Comparison of ENCODE assay signal across 13 cellular contexts in genomic region chr5:149456597-149457392, GRCh38.
DNase-seq lines count a peak whose midpoint lies in the region; ATAC-seq and TF ChIP-seq lines count a peak whose summit lies in the region.
"Had no signal": no experiment of that assay in that cellular context is flagged by ENCODE, and none has a peak within 500 bp of the region (broad histone marks: within the 10 kb centered on the region; RNA-seq: fewer than 3 reads in every experiment).

No MANE protein-coding gene starts in this region.

- BruUV-seq in MCF 10A (replicated peaks; lab: Mats Ljungman, UMichigan) = no TSS peak
- BruUV-seq in mammary epithelial cell (replicated peaks; lab: Mats Ljungman, UMichigan) = no TSS peak

- peaks cover 13% of the 10 kb centered on the region for H3K4me1 Mint-ChIP-seq in MCF 10A (ENCODE audit: insufficient read depth, unreplicated experiment)

- CTCF ChIA-PET in MCF 10A (lab: Yijun Ruan, JAX) = interaction anchor here (0.7 to 1.8 kb wide), 5 partner anchors 9 to 315 kb away, joined by 3 to 5 read pairs (median 5); no protein-coding TSS in a partner anchor
- CTCF ChIA-PET in mammary epithelial cell (lab: Charles Lee; ENCODE audit: low non-redundant PET) = no interaction called here
- CTCF ChIA-PET in HEK293T (lab: Yijun Ruan, JAX) = no interaction called here

- intact Hi-C loops in MCF 10A (cut with micrococcal nuclease) = no loop called here
- intact Hi-C loops in mammary epithelial cell (cut with micrococcal nuclease) = no loop called here
- intact Hi-C loops in vagina (cut with DNase I) = no loop called here

- H3K79me2 ChIP-seq in mammary epithelial cell (ENCODE audit: insufficient read depth, low read length) = no peaks in the 10 kb centered on the region

- H3K4me1 ChIP-seq in mammary epithelial cell (ENCODE audit: insufficient read depth, low read length) (peaks cover 36% of the 10 kb centered on the region), muscle layer of duodenum (ENCODE audit: control insufficient read depth in 1 of 2, insufficient read depth in 2 of 2, low read length in 2 of 2) (peaks cover 18 to 19% of the 10 kb centered on the region in 2 donors), vagina (peaks cover 33% of the 10 kb centered on the region)

- no peaks in the 10 kb centered on the region for H4K20me1 ChIP-seq in mammary epithelial cell (ENCODE audit: insufficient read depth, low read length)

- in situ Hi-C loops in mammary epithelial cell (cut with MboI; ENCODE audit: low sequenced_read_pairs in 2 of 2) = no loop called here

- no peaks in the 10 kb centered on the region for H3K36me3 Mint-ChIP-seq in MCF 10A (ENCODE audit: insufficient read depth, unreplicated experiment)
- H3K36me3 Mint-ChIP-seq: activated naive CD8-positive, alpha-beta T cell treated with anti-CD3 and anti-CD28 coated beads, Interleukin-2, amount 10 ng/mL, durations not matched to agents 7 days and 5 days had no signal

- ATAC-seq in HG02870 (IDR thresholded peaks at IDR 0.05; ENCODE audit: unreplicated experiment) = no peak

- H3K4me3 ChIP-seq in mammary epithelial cell (replicated peaks in 1 of 3; ENCODE audit: insufficient read depth in 1 of 3, low read depth in 2 of 3, low read length in 3 of 3) (no peak overlapping the region), muscle layer of duodenum (ENCODE audit: low read depth in 1 of 2, low read length in 2 of 2) (no peak overlapping the region), vagina (no peak overlapping the region)

- no peaks in the 10 kb centered on the region for H3K27me3 ChIP-seq in mammary epithelial cell (ENCODE audit: insufficient read depth, low read length)
- no peaks in the 10 kb centered on the region for H3K27me3 ChIP-seq in muscle layer of duodenum (ENCODE audit: low read depth, low read length)
- H3K27me3 ChIP-seq in vagina = no peaks in the 10 kb centered on the region

- no peak for DNase-seq in MCF 10A (ENCODE audit: unreplicated experiment)
- no peak for DNase-seq in mammary epithelial cell
- DNase-seq in glomerular visceral epithelial cell (ENCODE audit: extremely low spot score) = peak; percentile 61
- DNase-seq in vagina (ENCODE audit: extremely low spot score in 2 of 2) = no peak
- DNase-seq in stimulated activated CD4-positive, alpha-beta T cell treated with anti-CD3 and anti-CD28 coated beads, Interleukin-2, amount 100 ng/mL, for 24 hours = no peak
- no peak for DNase-seq in HEK293T (ENCODE audit: extremely low spot score)
- DNase-seq: activated naive CD8-positive, alpha-beta T cell treated with anti-CD3 and anti-CD28 coated beads, Interleukin-2, amount 10 ng/mL, durations not matched to agents 7 days and 5 days; NCI-H1417; stimulated activated CD4-positive, alpha-beta T cell treated with anti-CD3 and anti-CD28 coated beads, Interleukin-1b, Interleukin-23, amount 100 ng/mL, for 48 hours; stimulated activated naive CD4-positive, alpha-beta T cell had no signal

- no peaks in the 10 kb centered on the region for H3K27me3 Mint-ChIP-seq in MCF 10A (ENCODE audit: insufficient read depth, unreplicated experiment)

- no peak for TF ChIP-seq CTCF in MCF 10A (IDR thresholded peaks at IDR 0.05; ENCODE audit: unreplicated experiment)
- TF ChIP-seq CTCF in mammary epithelial cell (conservative IDR thresholded peaks at IDR 0.05 in 1 of 2, IDR thresholded peaks at IDR 0.05 in 1 of 2; ENCODE audit: extremely low read depth in 1 of 2, insufficient read depth in 1 of 2, low read depth in 1 of 2, low read length in 2 of 2) = no peak
- TF ChIP-seq CTCF in vagina (IDR thresholded peaks at IDR 0.05) = no peak

- dilution Hi-C loops in mammary epithelial cell (cut with HindIII; ENCODE audit: low sequenced_read_pairs) = no loop called here

- no peaks in the 10 kb centered on the region for H3K9me3 Mint-ChIP-seq in MCF 10A (ENCODE audit: unreplicated experiment)
- H3K9me3 Mint-ChIP-seq: activated naive CD8-positive, alpha-beta T cell treated with anti-CD3 and anti-CD28 coated beads, Interleukin-2, amount 10 ng/mL, durations not matched to agents 7 days and 5 days; T-helper 1 cell treated with Interleukin-12 subunit alpha and Interleukin-12 subunit beta and Interleukin-4 antibody, amounts not matched to agents 30 μg/mL and 1 μg/mL, for 36 hours had no signal

- POLR2A ChIA-PET in MCF 10A (lab: Yijun Ruan, JAX) = interaction anchor here (0.6 to 30.8 kb wide), 6 partner anchors 9 to 659 kb away, joined by 3 to 1058 read pairs (median 5); no protein-coding TSS in a partner anchor
- POLR2A ChIA-PET in HEK293T (lab: Yijun Ruan, JAX) = interaction anchor here (1.2 kb wide), 1 partner anchor 10 kb away, joined by 3 read pairs; no protein-coding TSS in a partner anchor

- WGBS in mammary epithelial cell (ENCODE audit: low coverage, missing lambda C conversion rate) = 83% methylated on average over 6 of the region's 6 CpGs

- no peaks in the 10 kb centered on the region for H3K36me3 ChIP-seq in mammary epithelial cell (ENCODE audit: insufficient read depth, low read length)
- no peaks in the 10 kb centered on the region for H3K36me3 ChIP-seq in muscle layer of duodenum (ENCODE audit: control insufficient read depth in 1 of 2, insufficient read depth in 2 of 2, low read length in 2 of 2)
- no peaks in the 10 kb centered on the region for H3K36me3 ChIP-seq in vagina

- no peak overlapping the region for H3K4me2 ChIP-seq in mammary epithelial cell (ENCODE audit: insufficient read depth, low read depth, low read length)

- no peak overlapping the region for H3K4me3 Mint-ChIP-seq in MCF 10A (ENCODE audit: unreplicated experiment)
- H3K4me3 Mint-ChIP-seq: activated naive CD8-positive, alpha-beta T cell treated with anti-CD3 and anti-CD28 coated beads, Interleukin-2, amount 10 ng/mL, durations not matched to agents 7 days and 5 days; T-helper 1 cell treated with Interleukin-12 subunit alpha and Interleukin-12 subunit beta and Interleukin-4 antibody, amounts not matched to agents 30 μg/mL and 1 μg/mL, for 36 hours had no signal

- H3K27ac ChIP-seq in mammary epithelial cell (ENCODE audit: insufficient read depth, low read depth, low read length) (no peak overlapping the region), muscle layer of duodenum (ENCODE audit: low read length) (peak overlapping the region; percentile 64), vagina (peak overlapping the region; percentile 91)

- H3K27ac Mint-ChIP-seq in MCF 10A (ENCODE audit: low read depth, unreplicated experiment) = peak overlapping the region; percentile 9
- H3K27ac Mint-ChIP-seq: activated naive CD8-positive, alpha-beta T cell treated with anti-CD3 and anti-CD28 coated beads, Interleukin-2, amount 10 ng/mL, durations not matched to agents 7 days and 5 days; T-helper 1 cell treated with Interleukin-12 subunit alpha and Interleukin-12 subunit beta and Interleukin-4 antibody, amounts not matched to agents 30 μg/mL and 1 μg/mL, for 36 hours had no signal

- H3K9me3 ChIP-seq in mammary epithelial cell (replicated peaks; ENCODE audit: insufficient read depth, low read length) = no peaks in the 10 kb centered on the region
- H3K9me3 ChIP-seq in muscle layer of duodenum (ENCODE audit: control insufficient read depth in 1 of 2, low read length in 2 of 2) = no peaks in the 10 kb centered on the region
- no peaks in the 10 kb centered on the region for H3K9me3 ChIP-seq in vagina

- no peak overlapping the region for H2AFZ ChIP-seq in mammary epithelial cell (ENCODE audit: low read depth, low read length)

- TF ChIP-seq POLR2A in vagina (IDR thresholded peaks at IDR 0.05) = no peak

- H3K9ac ChIP-seq in mammary epithelial cell (ENCODE audit: insufficient read depth, low read length) = no peak overlapping the region

TF ChIP-seq in HEK293T, 16 proteins besides CTCF, POLR2A, EP300 and RAD21:
- TF ChIP-seq FOXM1 (IDR thresholded peaks at IDR 0.05; ENCODE audit: borderline replicate concordance) (no peak), TARDBP (IDR thresholded peaks at IDR 0.05) (no peak), CTBP1 (IDR thresholded peaks at IDR 0.05; ENCODE audit: borderline replicate concordance) (no peak), HDGF (IDR thresholded peaks at IDR 0.05; ENCODE audit: borderline replicate concordance) (no peak), SP1 (IDR thresholded peaks at IDR 0.05) (no peak), ELF4 (IDR thresholded peaks at IDR 0.05) (no peak), ARNT (IDR thresholded peaks at IDR 0.05) (no peak), LEF1 (IDR thresholded peaks at IDR 0.05; ENCODE audit: borderline replicate concordance) (no peak), BHLHE40 (IDR thresholded peaks at IDR 0.05; ENCODE audit: borderline replicate concordance) (no peak), PKNOX1 (IDR thresholded peaks at IDR 0.05) (no peak), FOXA1 (IDR thresholded peaks at IDR 0.05) (no peak), ZNF384 (IDR thresholded peaks at IDR 0.05) (no peak), FOXK2 (IDR thresholded peaks at IDR 0.05) (no peak), NFRKB (IDR thresholded peaks at IDR 0.05) (no peak), SUZ12 (IDR thresholded peaks at IDR 0.05) (no peak), L3MBTL2 (conservative IDR thresholded peaks at IDR 0.05) (no peak)
